9 cellular contexts compared by ENCODE assay signal in the genomic region with DNA sequence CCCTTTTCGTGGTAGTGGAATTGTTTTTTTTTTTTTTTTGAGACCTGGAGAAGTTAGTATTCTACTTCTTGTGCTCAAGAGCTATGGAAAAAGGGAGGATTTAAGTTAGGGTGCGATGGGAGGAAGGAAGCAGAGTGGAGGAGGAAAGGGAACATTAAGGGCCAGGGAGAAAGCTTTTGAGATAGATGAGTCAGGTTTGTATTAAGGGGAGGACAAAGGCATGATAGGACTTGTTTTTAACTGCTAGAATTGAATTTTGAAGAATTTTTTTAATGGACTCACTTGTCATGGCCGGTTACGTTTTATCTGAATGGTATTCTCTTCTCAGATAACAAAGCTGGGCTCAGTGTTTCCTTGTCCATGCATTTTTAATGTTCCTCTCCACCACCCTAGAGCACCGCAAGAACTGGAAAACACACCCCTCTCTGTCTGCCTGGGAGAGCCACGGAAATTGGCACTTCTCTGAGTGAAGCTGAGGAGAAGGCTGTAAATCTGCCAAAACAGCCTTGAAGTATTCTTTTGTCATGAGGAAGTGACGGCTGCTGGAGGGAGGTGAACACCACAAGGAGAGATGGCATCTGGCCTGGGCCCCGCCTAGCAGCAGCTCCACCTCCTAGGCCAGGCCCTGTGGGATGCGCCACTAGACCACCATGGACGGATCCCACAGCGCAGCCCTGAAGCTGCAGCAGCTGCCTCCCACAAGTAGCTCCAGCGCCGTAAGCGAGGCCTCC. TPM values are rescaled to one million over a fixed set of nuclear protein-coding genes. Genes with fewer than 3 reads are reported as not detected.
DNase-seq lines count a peak whose midpoint lies in the region; ATAC-seq, FAIRE-seq and TF ChIP-seq lines count a peak whose summit lies in the region.
"Had no signal": no experiment of that assay in that cellular context is flagged by ENCODE, and none has a peak within 500 bp of the region (broad histone marks: within the 10 kb centered on the region; RNA-seq: fewer than 3 reads in every experiment).

No MANE protein-coding gene starts in this region.

- peaks cover 57% of the 10 kb centered on the region for H3K4me1 Mint-ChIP-seq in activated T-helper 1 cell treated with anti-CD3 and anti-CD28 coated beads, Interleukin-12 subunit alpha, Interleukin-12 subunit beta, Interleukin-2, Interleukin-4 antibody, amounts not matched to agents 30 ng/mL and 10 ng/mL and 1 ng/mL, durations not matched to agents 14 hours and 24 hours and 36 hours (ENCODE audit: low read depth)

- no peak overlapping the region for H3K4me3 ChIP-seq in A673 (ENCODE audit: low read depth, low read length, poor library complexity, severe bottlenecking)
- no peak overlapping the region for H3K4me3 ChIP-seq in kidney (ENCODE audit: low read length in 2 of 2)

- peak overlapping the region; percentile 69 for H3K27ac ChIP-seq in A673 (ENCODE audit: low read depth, low read length, poor library complexity, severe bottlenecking)
- no peak overlapping the region for H3K27ac ChIP-seq in kidney (ENCODE audit: low read depth in 2 of 2, low read length in 2 of 2)

- CTCF ChIA-PET in A673 (lab: Charles Lee) = interaction anchor here (0.6 to 1.1 kb wide), 2 partner anchors 169 to 414 kb away, joined by 3 to 8 read pairs; no protein-coding TSS in a partner anchor

- DNase-seq in A673 (ENCODE audit: low spot score) (peak; percentile 92), KBM-7 (peak; percentile 96), kidney (peak; percentile 79), CD1c-positive myeloid dendritic cell (ENCODE audit: extremely low spot score) (no peak), middle frontal gyrus (ENCODE audit: extremely low spot score, low spot score) (no peak), GOT3 (lab: John Stamatoyannopoulos, UW) (no peak)
- no peak for DNase-seq in activated T-helper 1 cell treated with anti-CD3 and anti-CD28 coated beads, Interleukin-12 subunit alpha, Interleukin-12 subunit beta, Interleukin-2, Interleukin-4 antibody, amounts not matched to agents 30 ng/mL and 10 ng/mL and 1 ng/mL, durations not matched to agents 14 hours and 24 hours and 36 hours (ENCODE audit: low spot score)
- DNase-seq: naive B cell had no signal

- POLR2A ChIA-PET in A673 (lab: Charles Lee; ENCODE audit: low non-redundant PET) = interaction anchor here (0.6 kb wide), 1 partner anchor 269 kb away, joined by 13 read pairs; no protein-coding TSS in a partner anchor

- no peak for TF ChIP-seq CTCF in A673 (conservative IDR thresholded peaks at IDR 0.05; ENCODE audit: low read depth, low read length)
- no peak for TF ChIP-seq CTCF in kidney (IDR thresholded peaks at IDR 0.05; ENCODE audit: borderline replicate concordance, extremely low read depth, insufficient read depth)

- H3K36me3 ChIP-seq in A673 (ENCODE audit: insufficient read depth, low read length, poor library complexity, severe bottlenecking) = no peaks in the 10 kb centered on the region
- peaks cover 3 to 4% of the 10 kb centered on the region in 2 donors for H3K36me3 ChIP-seq in kidney (ENCODE audit: control insufficient read depth in 1 of 2, insufficient read depth in 2 of 2, low read length in 2 of 2)

- H3K9me3 ChIP-seq in A673 (ENCODE audit: low read depth, low read length, poor library complexity, severe bottlenecking) = no peaks in the 10 kb centered on the region
- H3K9me3 ChIP-seq in kidney (ENCODE audit: control insufficient read depth in 1 of 2, low read length in 2 of 2) = no peaks in the 10 kb centered on the region

- in situ Hi-C loops in KBM-7 (cut with MboI; ENCODE audit: low pct_unique_long_range_greater_than_20kb, low sequenced_read_pairs) = no loop called here

- H3K36me3 Mint-ChIP-seq in activated T-helper 1 cell treated with anti-CD3 and anti-CD28 coated beads, Interleukin-12 subunit alpha, Interleukin-12 subunit beta, Interleukin-2, Interleukin-4 antibody, amounts not matched to agents 30 ng/mL and 10 ng/mL and 1 ng/mL, durations not matched to agents 14 hours and 24 hours and 36 hours (ENCODE audit: low read depth) = peaks cover 35% of the 10 kb centered on the region

- H3K27me3 Mint-ChIP-seq in activated T-helper 1 cell treated with anti-CD3 and anti-CD28 coated beads, Interleukin-12 subunit alpha, Interleukin-12 subunit beta, Interleukin-2, Interleukin-4 antibody, amounts not matched to agents 30 ng/mL and 10 ng/mL and 1 ng/mL, durations not matched to agents 14 hours and 24 hours and 36 hours (ENCODE audit: insufficient read depth) = no peaks in the 10 kb centered on the region
- H3K27me3 Mint-ChIP-seq: naive B cell had no signal

- no peak for FAIRE-seq in kidney (lab: Jason Lieb, UNC)

- no peak for ATAC-seq in GM18873 (IDR thresholded peaks at IDR 0.05; ENCODE audit: low FRiP score, unreplicated experiment)

- H3K4me3 Mint-ChIP-seq in activated T-helper 1 cell treated with anti-CD3 and anti-CD28 coated beads, Interleukin-12 subunit alpha, Interleukin-12 subunit beta, Interleukin-2, Interleukin-4 antibody, amounts not matched to agents 30 ng/mL and 10 ng/mL and 1 ng/mL, durations not matched to agents 14 hours and 24 hours and 36 hours = no peak overlapping the region

- BruUV-seq in A673 (replicated peaks; lab: Mats Ljungman, UMichigan) = no TSS peak

- H3K4me1 ChIP-seq in A673 (ENCODE audit: insufficient read depth, low read length, poor library complexity, severe bottlenecking) (peaks cover 29% of the 10 kb centered on the region), kidney (ENCODE audit: control insufficient read depth in 1 of 2, insufficient read depth in 1 of 2, low read depth in 1 of 2, low read length in 2 of 2) (peaks cover 0 to 11% of the 10 kb centered on the region in 2 donors)

- no peaks in the 10 kb centered on the region for H3K9me3 Mint-ChIP-seq in activated T-helper 1 cell treated with anti-CD3 and anti-CD28 coated beads, Interleukin-12 subunit alpha, Interleukin-12 subunit beta, Interleukin-2, Interleukin-4 antibody, amounts not matched to agents 30 ng/mL and 10 ng/mL and 1 ng/mL, durations not matched to agents 14 hours and 24 hours and 36 hours
- H3K9me3 Mint-ChIP-seq: naive B cell had no signal

- H3K27ac Mint-ChIP-seq in activated T-helper 1 cell treated with anti-CD3 and anti-CD28 coated beads, Interleukin-12 subunit alpha, Interleukin-12 subunit beta, Interleukin-2, Interleukin-4 antibody, amounts not matched to agents 30 ng/mL and 10 ng/mL and 1 ng/mL, durations not matched to agents 14 hours and 24 hours and 36 hours = peak overlapping the region; percentile 10

- intact Hi-C loops in A673 (cut with micrococcal nuclease; ENCODE audit: unreplicated experiment) = no loop called here
- intact Hi-C loops in activated T-helper 1 cell treated with anti-CD3 and anti-CD28 coated beads, Interleukin-12 subunit alpha, Interleukin-12 subunit beta, Interleukin-2, Interleukin-4 antibody, amounts not matched to agents 30 ng/mL and 10 ng/mL and 1 ng/mL, durations not matched to agents 14 hours and 24 hours and 36 hours (cut with micrococcal nuclease) = loop anchor here (10.0 kb wide), 2 partner anchors 326 to 444 kb away; partner anchors contain the start of gene CLIC4
- intact Hi-C loops in kidney (cut with DNase I) = no loop called here

- H3K27me3 ChIP-seq in A673 (replicated peaks; ENCODE audit: insufficient read depth, low read depth, low read length, poor library complexity) = no peaks in the 10 kb centered on the region

- no peak overlapping the region for H3K9ac ChIP-seq in kidney (ENCODE audit: low read length in 2 of 2)

RNA-seq across cellular contexts. Expression of gene NIPAL3, which starts 3.5 kb away (rescaled TPM):
- total RNA-seq in A673 (2021) = 6.5 and 7.3 TPM in 2 replicates
- total RNA-seq in activated T-helper 1 cell treated with anti-CD3 and anti-CD28 coated beads, Interleukin-12 subunit alpha, Interleukin-12 subunit beta, Interleukin-2, Interleukin-4 antibody, amounts not matched to agents 30 ng/mL and 10 ng/mL and 1 ng/mL, durations not matched to agents 14 hours and 24 hours and 36 hours = 22.7 and 23.5 TPM in 2 replicates
- 46.4 TPM for total RNA-seq in kidney
- 13.5 TPM for polyA plus RNA-seq in kidney (ENCODE audit: insufficient read depth, low read depth, low replicate concordance)

RNA-seq across cellular contexts. Expression of gene STPG1, which starts 5.5 kb away (rescaled TPM):
- total RNA-seq in A673 (2021) (7.2 and 8.6 TPM in 2 replicates), kidney (12.2 TPM)
- total RNA-seq in activated T-helper 1 cell treated with anti-CD3 and anti-CD28 coated beads, Interleukin-12 subunit alpha, Interleukin-12 subunit beta, Interleukin-2, Interleukin-4 antibody, amounts not matched to agents 30 ng/mL and 10 ng/mL and 1 ng/mL, durations not matched to agents 14 hours and 24 hours and 36 hours = 4.1 and 5.1 TPM in 2 replicates
- 10.6 TPM for polyA plus RNA-seq in kidney (ENCODE audit: insufficient read depth, low read depth, low replicate concordance)

Comparison
In these comparisons a context has a peak if more than half of its experiments do, and no peak if none do; other contexts are left out.
1. DNase-seq: peak in A673 (single experiment), KBM-7 (single experiment) and kidney (single experiment); none in activated T-helper 1 cell treated with anti-CD3 and anti-CD28 coated beads, Interleukin-12 subunit alpha, Interleukin-12 subunit beta, Interleukin-2, Interleukin-4 antibody, amounts not matched to agents 30 ng/mL and 10 ng/mL and 1 ng/mL, durations not matched to agents 14 hours and 24 hours and 36 hours (single experiment), CD1c-positive myeloid dendritic cell (single experiment), middle frontal gyrus (single experiment) and GOT3 (single experiment).